22 cellular contexts compared by ENCODE assay signal in genomic region chr10:44353128-44353390, GRCh38. TPM values are rescaled to one million over a fixed set of nuclear protein-coding genes. Genes with fewer than 3 reads are reported as not detected.
"Had no signal": no experiment of that assay in that cellular context is flagged by ENCODE, and none has a peak within 500 bp of the region (broad histone marks: within the 10 kb centered on the region; RNA-seq: fewer than 3 reads in every experiment).

No MANE protein-coding gene starts in this region.

- FAIRE-seq: kidney had no signal

- H3K4me1 ChIP-seq: foreskin keratinocyte, psoas muscle, tibial artery had no signal

- H3K27ac ChIP-seq: dorsolateral prefrontal cortex, epithelial cell of prostate, esophagus muscularis mucosa, foreskin keratinocyte, gastroesophageal sphincter, hepatocyte, psoas muscle, skin epidermis, spleen, testis, tibial artery, upper lobe of left lung had no signal

- ATAC-seq: foreskin keratinocyte; left lobe of liver; naive thymus-derived CD8-positive, alpha-beta T cell; stimulated activated memory B cell treated with anti-CD40 and anti-IgM and Interleukin-4, amounts not matched to agents 10 μg/mL and 1 μg/mL and 100 μg/mL, for 72 hours; stimulated activated naive CD8-positive, alpha-beta T cell treated with anti-CD3 and anti-CD28 coated beads, Interleukin-15, Interleukin-2, amounts not matched to agents 100 U/mL and 50 U/mL, for 24 hours had no signal

- DNase-seq: cerebellar nuclear complex; cortex of kidney; effector CD4-positive, alpha-beta T cell; foreskin keratinocyte; naive thymus-derived CD8-positive, alpha-beta T cell; spleen; stimulated activated CD4-positive, alpha-beta T cell treated with anti-CD3 and anti-CD28 coated beads, Interleukin-4, amount 100 ng/mL, for 4 hours; stimulated activated naive CD8-positive, alpha-beta T cell treated with anti-CD3 and anti-CD28 coated beads, Interleukin-15, Interleukin-2, amounts not matched to agents 100 U/mL and 50 U/mL, for 24 hours; testis had no signal

- H3K27me3 ChIP-seq: dorsolateral prefrontal cortex, esophagus muscularis mucosa, foreskin keratinocyte, gastroesophageal sphincter, heart left ventricle, hepatocyte, spleen, testis, tibial artery, upper lobe of left lung had no signal

- H3K4me3 ChIP-seq: dorsolateral prefrontal cortex, esophagus muscularis mucosa, gastroesophageal sphincter, heart left ventricle, hepatocyte, psoas muscle, skin epidermis, spleen, testis, tibial artery, upper lobe of left lung had no signal

- H3K79me2 ChIP-seq: hepatocyte had no signal

- H3K36me3 ChIP-seq: esophagus muscularis mucosa, gastroesophageal sphincter, heart left ventricle, spleen, tibial artery, upper lobe of left lung had no signal

- H3K9me3 ChIP-seq: esophagus muscularis mucosa, gastroesophageal sphincter, heart left ventricle, psoas muscle, spleen, testis, tibial artery, upper lobe of left lung had no signal

- H3K4me2 ChIP-seq: hepatocyte had no signal

RNA-seq across cellular contexts. Expression of gene CXCL12, which starts 31.8 kb away (rescaled TPM):
- total RNA-seq: foreskin keratinocyte; naive thymus-derived CD8-positive, alpha-beta T cell had no signal
- polyA plus RNA-seq: foreskin keratinocyte; naive thymus-derived CD8-positive, alpha-beta T cell had no signal
